In genomic region chr6:33313709-33314514, GRCh38 we compare ENCODE assay signal across 8 cellular contexts. TPM values are rescaled to one million over a fixed set of nuclear protein-coding genes. Genes with fewer than 3 reads are reported as not detected.
A peak's percentile ranks its signal among the peaks of the same experiment; 100 is the strongest.
DNase-seq lines count a peak whose midpoint lies in the region; ATAC-seq lines count a peak whose summit lies in the region.

Gene TAPBP, minus strand, starts transcription at chr6:33314078. Its CDS starts 37 bp downstream, at chr6:33314041.

- peak within 1 kb of the TSS; percentile 85 for H2BK5ac ChIP-seq in neuronal stem cell (ENCODE audit: low read length)

- H3K4me1 ChIP-seq in SJSA1 (replicated peaks) (peaks cover 28% of the 10 kb centered on the region), neuronal stem cell (ENCODE audit: control insufficient read depth in 2 of 2, insufficient read depth in 1 of 2, low read depth in 1 of 2, low read length in 2 of 2) (peaks cover 20 to 28% of the 10 kb centered on the region in 2 donors)

- peak; percentile 41 for ATAC-seq in GM18909 (IDR thresholded peaks at IDR 0.05; ENCODE audit: poor library complexity, unreplicated experiment)

- peak within 1 kb of the TSS; percentile 92 for H3K4me2 ChIP-seq in neuronal stem cell (ENCODE audit: insufficient read depth, low read length, poor library complexity, severe bottlenecking)

- H2BK12ac ChIP-seq in neuronal stem cell (ENCODE audit: low read length): peak within 1 kb of the TSS; percentile 77

- H2BK120ac ChIP-seq in neuronal stem cell (ENCODE audit: low read depth, low read length): peak within 1 kb of the TSS; percentile 56

- H3K4me3 ChIP-seq in SJSA1: peak within 1 kb of the TSS; percentile 69
- H3K4me3 ChIP-seq in neuronal stem cell (ENCODE audit: low read length in 2 of 2): peak within 1 kb of the TSS; percentile 74 to 79

- peak within 1 kb of the TSS; percentile 93 for H4K8ac ChIP-seq in neuronal stem cell (ENCODE audit: low read depth, low read length)

- peaks cover 3% of the 10 kb centered on the region for H3K79me1 ChIP-seq in neuronal stem cell (ENCODE audit: low read depth, low read length)

- peak within 1 kb of the TSS; percentile 97 for H3K9ac ChIP-seq in neuronal stem cell (ENCODE audit: low read depth, low read length, poor library complexity)

- H3K27me3 ChIP-seq in SJSA1 (replicated peaks): no peaks in the 10 kb centered on the region
- H3K27me3 ChIP-seq in neuronal stem cell (ENCODE audit: control insufficient read depth in 3 of 3, insufficient read depth in 3 of 3, low read depth in 1 of 3, low read length in 3 of 3): peaks cover 0 to 16% (median 0%) of the 10 kb centered on the region in 3 experiments

- H3K14ac ChIP-seq in neuronal stem cell (ENCODE audit: low read length): peak within 1 kb of the TSS; percentile 59

- peaks cover 35% of the 10 kb centered on the region for H3K36me3 Mint-ChIP-seq in activated naive CD4-positive, alpha-beta T cell treated with anti-CD3 and anti-CD28 coated beads for 36 hours (ENCODE audit: low read depth)

- H3K27ac Mint-ChIP-seq in activated naive CD4-positive, alpha-beta T cell treated with anti-CD3 and anti-CD28 coated beads for 36 hours: peak within 1 kb of the TSS; percentile 99

- peak within 1 kb of the TSS; percentile 83 for H2AFZ ChIP-seq in neuronal stem cell (ENCODE audit: low read length)

- no peak within 1 kb of the TSS for H4K91ac ChIP-seq in neuronal stem cell (ENCODE audit: low read depth, low read length, poor library complexity)

- peaks cover 36% of the 10 kb centered on the region for H3K36me3 ChIP-seq in SJSA1
- H3K36me3 ChIP-seq in neuronal stem cell (replicated peaks in 1 of 2; ENCODE audit: control insufficient read depth in 2 of 2, insufficient read depth in 2 of 2, low read length in 2 of 2): peaks cover 7 to 25% of the 10 kb centered on the region in 2 donors

- H3K4me3 Mint-ChIP-seq in activated naive CD4-positive, alpha-beta T cell treated with anti-CD3 and anti-CD28 coated beads for 36 hours: peak within 1 kb of the TSS; percentile 99

- H2BK15ac ChIP-seq in neuronal stem cell (ENCODE audit: low read length): peak within 1 kb of the TSS; percentile 76

- intact Hi-C loops in activated naive CD4-positive, alpha-beta T cell treated with anti-CD3 and anti-CD28 coated beads for 36 hours (cut with micrococcal nuclease): loop anchor here (1.0 to 10.0 kb wide), 10 partner anchors 9 to 469 kb away; partner anchors contain the start of genes CUTA, PSMB8 and VPS52

- H3K9me3 ChIP-seq in SJSA1 (replicated peaks) (no peaks in the 10 kb centered on the region), neuronal stem cell (replicated peaks in 1 of 2; ENCODE audit: control insufficient read depth in 2 of 2, insufficient read depth in 1 of 2, low read depth in 1 of 2, low read length in 2 of 2) (no peaks in the 10 kb centered on the region)

- CTCF ChIA-PET in activated naive CD4-positive, alpha-beta T cell treated with anti-CD3 and anti-CD28 coated beads for 36 hours (lab: Charles Lee): interaction anchor here (0.6 to 3.2 kb wide), 5 partner anchors 25 to 117 kb away, joined by 3 to 29 read pairs (median 6); partner anchors contain the start of genes B3GALT4, PFDN6 and WDR46

- WGBS in neuronal stem cell (ENCODE audit: extremely low coverage in 2 of 2, insufficient read length in 2 of 2, insufficient replicate concordance in 1 of 2), 2 donors: no CpG with 5 or more reads among the region's 47 CpGs

- peak within 1 kb of the TSS; percentile 4 for H3K4ac ChIP-seq in neuronal stem cell (ENCODE audit: low read length)

- no peaks in the 10 kb centered on the region for H3K27me3 Mint-ChIP-seq in activated naive CD4-positive, alpha-beta T cell treated with anti-CD3 and anti-CD28 coated beads for 36 hours (ENCODE audit: low read depth)

- no peaks in the 10 kb centered on the region for H3K9me3 Mint-ChIP-seq in activated naive CD4-positive, alpha-beta T cell treated with anti-CD3 and anti-CD28 coated beads for 36 hours

- DNase-seq in AG08396 (ENCODE audit: low spot score) (peak; percentile 70), HK-2 (ENCODE audit: unreplicated experiment) (peak; percentile 78), SJSA1 (ENCODE audit: low read depth in 1 of 2, low spot score in 2 of 2) (peak; percentile 72 to 89), germinal center (ENCODE audit: low spot score) (peak; percentile 88), neuronal stem cell (ENCODE audit: low spot score) (no peak), substantia nigra (lab: John Stamatoyannopoulos, UW) (peak in 40 of 49 donors; percentile 17 to 78 (median 50))
- DNase-seq in activated naive CD4-positive, alpha-beta T cell treated with anti-CD3 and anti-CD28 coated beads for 36 hours: peak; percentile 91

- peak within 1 kb of the TSS; percentile 84 for H3K27ac ChIP-seq in SJSA1
- H3K27ac ChIP-seq in neuronal stem cell (replicated peaks; ENCODE audit: low read length): peak within 1 kb of the TSS; percentile 12
- H3K27ac ChIP-seq in substantia nigra (ENCODE audit: low read depth, low read length, poor library complexity, severe bottlenecking): peak within 1 kb of the TSS; percentile 83

- peak within 1 kb of the TSS; percentile 98 for H3K18ac ChIP-seq in neuronal stem cell (ENCODE audit: low read length)

- H3K4me1 Mint-ChIP-seq in activated naive CD4-positive, alpha-beta T cell treated with anti-CD3 and anti-CD28 coated beads for 36 hours (ENCODE audit: low read depth): peaks cover 62% of the 10 kb centered on the region

- H3K23ac ChIP-seq in neuronal stem cell (ENCODE audit: low read depth, low read length, poor library complexity): peak within 1 kb of the TSS; percentile 95

- peak within 1 kb of the TSS; percentile 82 for H2AK5ac ChIP-seq in neuronal stem cell (ENCODE audit: low read depth, low read length)

RNA-seq across cellular contexts. Expression of gene TAPBP, which starts in this region (rescaled TPM):
- total RNA-seq in SJSA1 (2014; rRNA removed; shearing (Covaris generic)): 57.8 and 64.3 TPM in 2 replicates
- total RNA-seq in activated naive CD4-positive, alpha-beta T cell treated with anti-CD3 and anti-CD28 coated beads for 36 hours: 100 to 1,000 TPM; 184 TPM
- 12.5 TPM for polyA plus RNA-seq in neuronal stem cell (2013, experiment 1 of 2)
- polyA plus RNA-seq in neuronal stem cell (2013, experiment 2 of 2): 13.2 TPM

Comparison
In these comparisons a context has a peak if more than half of its experiments do, and no peak if none do; other contexts are left out.
1. H3K27ac ChIP-seq: peak in every context shown above with its lines; median percentile 84 in SJSA1; 83 in substantia nigra; 12 in neuronal stem cell.